11 cellular contexts compared by ENCODE assay signal in genomic region chr18:77974329-77974728, GRCh38.
"Had no signal": no experiment of that assay in that cellular context is flagged by ENCODE, and none has a peak within 500 bp of the region (broad histone marks: within the 10 kb centered on the region; RNA-seq: fewer than 3 reads in every experiment).

No MANE protein-coding gene starts in this region.

- H3K4me2 ChIP-seq: GM23338 had no signal

- H3K4me3 Mint-ChIP-seq: GM23338, H9, HFFc6 had no signal

- H3K4me3 ChIP-seq: GM23248, GM23338, HAP-1 had no signal

- DNase-seq: GM23248, GOT3, H7, H9, HCEC 1CT, HFFc6 had no signal

- H3K27ac ChIP-seq: GM23248 had no signal

- H3K9ac ChIP-seq: GM23248 had no signal

- H3K36me3 ChIP-seq: HAP-1 had no signal

- H2AFZ ChIP-seq: GM23248, GM23338 had no signal

- H3K9me3 ChIP-seq: HAP-1 had no signal

- FAIRE-seq: H1, H54 had no signal

- H3K4me1 Mint-ChIP-seq: GM23338 had no signal

- H3K27ac Mint-ChIP-seq: GM23338, H9, HFFc6 had no signal

- H3K4me1 ChIP-seq: HAP-1 had no signal

- ATAC-seq: GM23338, HCT116 had no signal
